Comparison of ENCODE assay signal across 24 cellular contexts in the genomic region with DNA sequence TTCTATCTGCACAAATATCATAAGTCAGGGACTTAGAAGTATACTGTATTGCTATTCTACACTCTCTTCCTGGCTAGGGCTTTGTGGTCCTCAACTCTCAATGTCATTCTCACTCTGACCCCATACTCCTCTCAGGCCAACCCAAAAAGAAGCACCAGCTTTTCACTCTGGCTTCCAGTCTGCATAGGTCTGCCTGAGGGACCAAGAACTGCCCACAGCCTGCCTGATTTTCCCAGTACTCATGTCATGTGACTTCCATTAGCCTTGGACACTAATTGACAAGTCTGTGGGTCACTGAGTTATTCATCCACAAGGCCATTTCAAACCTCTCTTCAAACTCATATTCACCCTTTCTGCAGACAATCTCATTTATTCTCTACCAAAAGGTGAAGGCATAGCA. TPM values are rescaled to one million over a fixed set of nuclear protein-coding genes. Genes with fewer than 3 reads are reported as not detected.
A peak's percentile ranks its signal among the peaks of the same experiment; 100 is the strongest.
DNase-seq lines count a peak whose midpoint lies in the region; ATAC-seq, FAIRE-seq and TF ChIP-seq lines count a peak whose summit lies in the region.
"Had no signal": no experiment of that assay in that cellular context is flagged by ENCODE, and none has a peak within 500 bp of the region (broad histone marks: within the 10 kb centered on the region; RNA-seq: fewer than 3 reads in every experiment).

No MANE protein-coding gene starts in this region.

- H2AFZ ChIP-seq in SK-N-SH (ENCODE audit: low read depth) = no peak overlapping the region
- H2AFZ ChIP-seq: GM23248 had no signal

- no peaks in the 10 kb centered on the region for H3K27me3 Mint-ChIP-seq in CD8-positive, alpha-beta memory T cell
- H3K27me3 Mint-ChIP-seq in activated naive CD8-positive, alpha-beta T cell = no peaks in the 10 kb centered on the region
- H3K27me3 Mint-ChIP-seq: naive B cell had no signal

- H3K9me2 ChIP-seq in SK-N-SH = no peaks in the 10 kb centered on the region

- H4K20me1 ChIP-seq in SK-N-SH (ENCODE audit: insufficient read depth) = no peaks in the 10 kb centered on the region; the same call in 1 of the 2 replicates

- H3K36me3 Mint-ChIP-seq in CD8-positive, alpha-beta memory T cell = peaks cover 0 to 95% (median 20%) of the 10 kb centered on the region in 3 donors
- H3K36me3 Mint-ChIP-seq in activated naive CD8-positive, alpha-beta T cell = peaks cover 2% of the 10 kb centered on the region

- no peaks in the 10 kb centered on the region for H3K9me3 Mint-ChIP-seq in CD8-positive, alpha-beta memory T cell
- no peaks in the 10 kb centered on the region for H3K9me3 Mint-ChIP-seq in activated naive CD8-positive, alpha-beta T cell (ENCODE audit: low read depth)
- H3K9me3 Mint-ChIP-seq: endodermal cell, naive B cell had no signal

- H3K79me2 ChIP-seq in SK-N-SH (ENCODE audit: insufficient read depth) = 0 out of 2 replicates have a peak, but pooled peaks cover 3% of the 10 kb centered on the region

- H3K36me3 ChIP-seq in SK-N-SH (replicated peaks in 1 of 2; ENCODE audit: control insufficient read depth in 1 of 2, insufficient read depth in 2 of 2, low read length in 1 of 2) (peaks cover 84 to 93% of the 10 kb centered on the region in 2 experiments), kidney (ENCODE audit: control insufficient read depth in 1 of 2, insufficient read depth in 2 of 2, low read length in 2 of 2) (peaks cover 28 to 37% of the 10 kb centered on the region in 2 donors), ascending aorta (peaks cover 75 to 98% of the 10 kb centered on the region in 2 donors)
- peaks cover 53% of the 10 kb centered on the region for H3K36me3 ChIP-seq in CD8-positive, alpha-beta memory T cell (ENCODE audit: insufficient read depth, low read length)

- no peak overlapping the region for H3K4me3 Mint-ChIP-seq in CD8-positive, alpha-beta memory T cell
- H3K4me3 Mint-ChIP-seq in activated naive CD8-positive, alpha-beta T cell = no peak overlapping the region
- H3K4me3 Mint-ChIP-seq: endodermal cell, naive B cell had no signal

- CTCF ChIA-PET in SK-N-SH (lab: Yijun Ruan, JAX) = interaction anchor here (0.6 to 1.6 kb wide), 4 partner anchors 11 to 90 kb away, joined by 3 read pairs; partner anchors contain the start of gene PMPCB
- CTCF ChIA-PET in CD8-positive, alpha-beta memory T cell (lab: Charles Lee) = interaction anchor here (1.0 to 1.6 kb wide), 4 partner anchors 10 to 19 kb away, joined by 3 to 4 read pairs (median 3); no protein-coding TSS in a partner anchor

- ATAC-seq in SK-N-SH treated with all-trans-retinoic acid at 6 μM for 48 hours (peak; percentile 23; the same call in 2 of the 3 replicates), GM21786 (IDR thresholded peaks at IDR 0.05; ENCODE audit: unreplicated experiment) (no peak)
- ATAC-seq: upper lobe of right lung had no signal

- no peaks in the 10 kb centered on the region for H3K9me3 ChIP-seq in SK-N-SH
- H3K9me3 ChIP-seq in CD8-positive, alpha-beta memory T cell (ENCODE audit: low read length) = no peaks in the 10 kb centered on the region
- H3K9me3 ChIP-seq in kidney (ENCODE audit: control insufficient read depth in 1 of 2, low read length in 2 of 2) = no peaks in the 10 kb centered on the region
- no peaks in the 10 kb centered on the region for H3K9me3 ChIP-seq in ascending aorta
- H3K9me3 ChIP-seq: upper lobe of right lung had no signal

- H3F3A ChIP-seq in SK-N-SH (replicated peaks; ENCODE audit: insufficient read depth) = peaks cover 43% of the 10 kb centered on the region

- intact Hi-C loops in kidney (cut with DNase I) (no loop called here), ascending aorta (cut with DNase I) (no loop called here)

- H3K27ac Mint-ChIP-seq in CD8-positive, alpha-beta memory T cell = peak overlapping the region in 5 of 8 donors; percentile 2 to 91 (median 34)
- peak overlapping the region; percentile 0 for H3K27ac Mint-ChIP-seq in activated naive CD8-positive, alpha-beta T cell
- H3K27ac Mint-ChIP-seq: endodermal cell had no signal

- POLR2A ChIA-PET in SK-N-SH (lab: Yijun Ruan, JAX) = interaction anchor here (0.7 kb wide), 1 partner anchor 10 kb away, joined by 3 read pairs; no protein-coding TSS in a partner anchor
- POLR2A ChIA-PET in CD8-positive, alpha-beta memory T cell (lab: Charles Lee) = interaction anchor here (0.8 kb wide), 1 partner anchor 27 kb away, joined by 3 read pairs; the partner anchor contains the start of gene DNAJC2

- H3K4me2 ChIP-seq in SK-N-SH = no peak overlapping the region

- H3K9ac ChIP-seq in SK-N-SH = no peak overlapping the region
- H3K9ac ChIP-seq in kidney (ENCODE audit: low read length in 2 of 2) = no peak overlapping the region
- H3K9ac ChIP-seq: GM23248 had no signal

- FAIRE-seq in kidney (lab: Jason Lieb, UNC) = peak; percentile 8
- FAIRE-seq: HTR-8/SVneo, TTC549 had no signal

- no peak for TF ChIP-seq RAD21 in SK-N-SH (IDR thresholded peaks at IDR 0.05; ENCODE audit: low read length)

- no peak overlapping the region for H3K4me3 ChIP-seq in SK-N-SH (ENCODE audit: low read depth in 2 of 2, low read length in 1 of 2)
- H3K4me3 ChIP-seq in CD8-positive, alpha-beta memory T cell (ENCODE audit: low read length) = no peak overlapping the region
- no peak overlapping the region for H3K4me3 ChIP-seq in kidney (ENCODE audit: low read length in 2 of 2)
- no peak overlapping the region for H3K4me3 ChIP-seq in ascending aorta
- H3K4me3 ChIP-seq: GM23248, upper lobe of right lung had no signal

- TF ChIP-seq CTCF in SK-N-SH (IDR thresholded peaks at IDR 0.05) = no peak
- TF ChIP-seq CTCF in kidney (IDR thresholded peaks at IDR 0.05; ENCODE audit: borderline replicate concordance, extremely low read depth, insufficient read depth) = no peak
- no peak for TF ChIP-seq CTCF in ascending aorta (IDR thresholded peaks at IDR 0.05)

- peaks cover 0 to 11% (median 4%) of the 10 kb centered on the region in 3 donors for H3K4me1 Mint-ChIP-seq in CD8-positive, alpha-beta memory T cell
- peaks cover 7% of the 10 kb centered on the region for H3K4me1 Mint-ChIP-seq in activated naive CD8-positive, alpha-beta T cell (ENCODE audit: low read depth)
- H3K4me1 Mint-ChIP-seq: endodermal cell had no signal

- no peak for TF ChIP-seq EP300 in SK-N-SH (IDR thresholded peaks at IDR 0.05; ENCODE audit: borderline replicate concordance in 1 of 2, low read depth in 1 of 2, low read length in 1 of 2)

- H3K27me3 ChIP-seq in SK-N-SH (ENCODE audit: insufficient read depth) (no peaks in the 10 kb centered on the region), ascending aorta (no peaks in the 10 kb centered on the region)
- H3K27me3 ChIP-seq in CD8-positive, alpha-beta memory T cell (ENCODE audit: insufficient read depth, low read length, poor library complexity, severe bottlenecking) = no peaks in the 10 kb centered on the region
- H3K27me3 ChIP-seq: upper lobe of right lung had no signal

- DNase-seq in SK-N-SH = no peak
- no peak for DNase-seq in CD8-positive, alpha-beta memory T cell
- DNase-seq in kidney = no peak
- DNase-seq in ascending aorta (ENCODE audit: low spot score in 2 of 2) = no peak
- no peak for DNase-seq in NCI-H526 treated with DMSO at 0.1 percent for 48 hours (lab: John Stamatoyannopoulos, UW)
- DNase-seq: activated CD4-positive, alpha-beta T cell treated with anti-CD3 and anti-CD28 coated beads, Interleukin-2, amount 50 U/mL, for 4 hours; AML-193; anterior cingulate cortex; endodermal cell; GM23248; head of caudate nucleus; naive B cell; NCI-H1417; NCI-H2107; NCI-H510A treated with DMSO at 0.1 percent for 48 hours; SW 1271; upper lobe of right lung had no signal

- H3K4me1 ChIP-seq in SK-N-SH (ENCODE audit: control insufficient read depth in 1 of 2, insufficient read depth in 2 of 2, low read depth in 1 of 2, low read length in 1 of 2) = no peaks in the 10 kb centered on the region
- H3K4me1 ChIP-seq in CD8-positive, alpha-beta memory T cell (ENCODE audit: insufficient read depth, low read length) = no peaks in the 10 kb centered on the region
- H3K4me1 ChIP-seq in kidney (ENCODE audit: control insufficient read depth in 1 of 2, insufficient read depth in 1 of 2, low read depth in 1 of 2, low read length in 2 of 2) = no peaks in the 10 kb centered on the region
- H3K4me1 ChIP-seq in ascending aorta = no peaks in the 10 kb centered on the region
- H3K4me1 ChIP-seq: upper lobe of right lung had no signal

- H3K27ac ChIP-seq in SK-N-SH (ENCODE audit: low read depth in 2 of 2, low read length in 1 of 2) (peak overlapping the region in 1 of 2 experiments; percentile 11; a peak in 1 of 4 replicates), kidney (ENCODE audit: low read depth in 2 of 2, low read length in 2 of 2) (peak overlapping the region in 1 of 2 donors; percentile 3), ascending aorta (no peak overlapping the region)
- H3K27ac ChIP-seq in CD8-positive, alpha-beta memory T cell (ENCODE audit: low read depth, low read length) = no peak overlapping the region
- H3K27ac ChIP-seq: 22Rv1, GM23248, RWPE1, upper lobe of right lung had no signal

TF ChIP-seq in SK-N-SH, 30 proteins besides CTCF, POLR2A, EP300 and RAD21:
- no peak for TF ChIP-seq RCOR1 (IDR thresholded peaks at IDR 0.05; ENCODE audit: low read length)

RNA-seq across cellular contexts. Expression of gene PMPCB, which starts 19.8 kb away (rescaled TPM):
- polyA plus RNA-seq in SK-N-SH (2012; rRNA removed) = 116 and 142 TPM in 2 replicates
- polyA plus RNA-seq in SK-N-SH (2012; cell fraction: cytosol; rRNA removed) = 146 and 156 TPM in 2 replicates
- polyA plus RNA-seq in SK-N-SH (2012; cell fraction: nucleus; rRNA removed) = 122 and 252 TPM in 2 replicates
- 10 to 100 TPM; 81.9 to 82.5 TPM for total RNA-seq in CD8-positive, alpha-beta memory T cell
- polyA plus RNA-seq in CD8-positive, alpha-beta memory T cell = 63.4 TPM
- total RNA-seq in kidney = 65.8 TPM
- 85.3 TPM for polyA plus RNA-seq in kidney (ENCODE audit: insufficient read depth, low read depth, low replicate concordance)
- total RNA-seq in ascending aorta = 35.5 TPM

RNA-seq across cellular contexts. Expression of gene DNAJC2, which starts 27.6 kb away (rescaled TPM):
- polyA plus RNA-seq in SK-N-SH (2012; rRNA removed) (18.9 and 21.5 TPM in 2 replicates), kidney (ENCODE audit: insufficient read depth, low read depth, low replicate concordance) (14.4 TPM)
- 17.3 and 26.5 TPM in 2 replicates for polyA plus RNA-seq in SK-N-SH (2012; cell fraction: cytosol; rRNA removed)
- polyA plus RNA-seq in SK-N-SH (2012; cell fraction: nucleus; rRNA removed) = 54.8 and 79.1 TPM in 2 replicates
- total RNA-seq in CD8-positive, alpha-beta memory T cell = 10 to 100 TPM; 59.6 to 60.0 TPM
- polyA plus RNA-seq in CD8-positive, alpha-beta memory T cell = 25.5 TPM
- total RNA-seq in kidney (20.9 TPM), ascending aorta (7.6 TPM)

RNA-seq across cellular contexts. Expression of gene PSMC2, which starts 30.4 kb away (rescaled TPM):
- polyA plus RNA-seq in SK-N-SH (2012; rRNA removed) = 231 and 283 TPM in 2 replicates
- polyA plus RNA-seq in SK-N-SH (2012; cell fraction: cytosol; rRNA removed) = 277 and 372 TPM in 2 replicates
- 123 and 270 TPM in 2 replicates for polyA plus RNA-seq in SK-N-SH (2012; cell fraction: nucleus; rRNA removed)
- total RNA-seq in CD8-positive, alpha-beta memory T cell = 100 to 1,000 TPM; 203 to 209 TPM
- 107 TPM for polyA plus RNA-seq in CD8-positive, alpha-beta memory T cell
- 98.8 TPM for total RNA-seq in kidney
- 115 TPM for polyA plus RNA-seq in kidney (ENCODE audit: insufficient read depth, low read depth, low replicate concordance)
- 45.8 TPM for total RNA-seq in ascending aorta
